In the genomic region with DNA sequence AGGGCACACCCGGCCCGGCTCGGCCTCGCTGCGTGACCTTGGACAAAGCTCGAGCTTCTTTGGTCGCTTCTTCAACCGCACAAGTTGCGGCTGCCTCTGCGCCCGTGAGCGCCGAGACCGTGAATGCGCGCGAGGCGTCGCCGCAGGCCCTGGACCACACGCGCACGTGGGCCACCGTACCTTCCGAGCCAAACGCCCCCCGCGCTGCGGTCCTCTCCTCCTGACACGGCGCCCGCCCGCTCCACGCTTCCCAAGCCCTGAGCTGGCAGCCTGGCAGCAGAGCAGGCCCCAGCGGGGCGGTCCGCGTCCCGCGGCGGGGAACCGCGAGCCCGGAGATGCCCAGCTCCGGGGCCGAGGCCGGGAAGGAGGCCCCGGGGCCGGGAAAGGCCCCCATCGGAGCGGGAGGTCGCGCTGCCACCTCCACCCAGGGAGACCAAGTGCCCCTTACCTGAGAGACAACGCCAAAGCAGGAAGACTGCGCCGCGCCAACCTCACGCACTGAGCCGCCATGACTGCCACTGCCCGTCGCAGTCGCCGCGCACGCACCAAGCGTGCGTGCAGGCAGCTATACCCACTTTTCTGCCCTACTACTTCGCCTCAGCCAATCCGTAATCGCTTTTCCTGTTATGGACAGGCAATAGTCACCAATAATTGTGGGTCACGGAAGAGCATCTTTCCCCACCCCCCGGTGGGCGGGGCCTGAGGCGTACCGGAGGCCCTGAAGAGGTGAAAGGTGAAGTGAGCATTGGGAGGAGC, we compare ENCODE assay signal across 8 cellular contexts.
DNase-seq lines count a peak whose midpoint lies in the region; ATAC-seq and TF ChIP-seq lines count a peak whose summit lies in the region.

TSS of gene GRPEL1 (minus strand) at position 542 of the 756 bp plus-strand sequence. CDS start at position 510, 32 bp downstream.

- peak; percentile 92 for ATAC-seq in GM21423 (IDR thresholded peaks at IDR 0.05; ENCODE audit: unreplicated experiment)

- TF ChIP-seq CTCF in epithelial cell of esophagus (IDR thresholded peaks at IDR 0.05; ENCODE audit: insufficient read depth, low read depth, low read length, missing control alignments) = no peak

- H3K9ac ChIP-seq in HUES48 (ENCODE audit: low read depth, low read length) = peak within 1 kb of the TSS; percentile 62
- peak within 1 kb of the TSS; percentile 95 for H3K9ac ChIP-seq in NT2/D1 (ENCODE audit: insufficient read length, low read depth)

- DNase-seq in DMS 273 treated with DMSO at 0.1 percent for 48 hours (lab: John Stamatoyannopoulos, UW) (peak; percentile 90), NT2/D1 (ENCODE audit: low read depth, low spot score) (peak; percentile 99), epithelial cell of esophagus (ENCODE audit: low read depth) (peak; percentile 99), middle frontal gyrus (ENCODE audit: extremely low spot score, low spot score) (peak; percentile 100)
- peak; percentile 76 for DNase-seq in activated CD8-positive, alpha-beta memory T cell treated with anti-CD3 and anti-CD28 coated beads, Interleukin-2, amount 50 U/mL, for 48 hours
- peak; percentile 100 for DNase-seq in stimulated activated CD8-positive, alpha-beta memory T cell treated with anti-CD3 and anti-CD28 coated beads, Interleukin-4, amount 100 ng/mL, for 48 hours

- H3K27ac ChIP-seq in HUES48 (ENCODE audit: low read depth, low read length) = peak within 1 kb of the TSS; percentile 59

- H3K36me3 ChIP-seq in HUES48 (ENCODE audit: control insufficient read depth, insufficient read depth, low read length) (peaks cover 24% of the 10 kb centered on the region), NT2/D1 (ENCODE audit: insufficient read depth, insufficient read length, low read length) (peaks cover 38% of the 10 kb centered on the region)

- H3K9me3 ChIP-seq in HUES48 (ENCODE audit: control insufficient read depth, insufficient read depth, low read length) (no peaks in the 10 kb centered on the region), NT2/D1 (ENCODE audit: insufficient read depth, low read length) (no peaks in the 10 kb centered on the region)

- H3K4me1 ChIP-seq in HUES48 (ENCODE audit: control insufficient read depth, insufficient read depth, low read length) = peaks cover 10% of the 10 kb centered on the region
- peaks cover 4% of the 10 kb centered on the region for H3K4me1 ChIP-seq in NT2/D1 (ENCODE audit: insufficient read depth, insufficient read length)

- peaks cover 14% of the 10 kb centered on the region for H3K27me3 ChIP-seq in HUES48 (ENCODE audit: control insufficient read depth, insufficient read depth, low read length)
- H3K27me3 ChIP-seq in NT2/D1 (ENCODE audit: insufficient read depth, insufficient read length) = peaks cover 12% of the 10 kb centered on the region

- H3K4me3 ChIP-seq in HUES48 (ENCODE audit: low read depth, low read length) (peak within 1 kb of the TSS; percentile 81), NT2/D1 (ENCODE audit: insufficient read length, low read depth) (peak within 1 kb of the TSS; percentile 85), epithelial cell of esophagus (ENCODE audit: low read length) (peak within 1 kb of the TSS; percentile 69)

Comparison
In these comparisons a context has a peak if more than half of its experiments do, and no peak if none do; other contexts are left out.
1. Peak in every context shown above with its lines: DNase-seq, ATAC-seq, H3K4me3 ChIP-seq and H3K27ac ChIP-seq.